Comparison of ENCODE assay signal across 10 cellular contexts in genomic region chrX:123184858-123185251, GRCh38. TPM values are rescaled to one million over a fixed set of nuclear protein-coding genes. Genes with fewer than 3 reads are reported as not detected.
DNase-seq lines count a peak whose midpoint lies in the region; ATAC-seq and TF ChIP-seq lines count a peak whose summit lies in the region.
"Had no signal": no experiment of that assay in that cellular context is flagged by ENCODE, and none has a peak within 500 bp of the region (broad histone marks: within the 10 kb centered on the region; RNA-seq: fewer than 3 reads in every experiment).

No MANE protein-coding gene starts in this region.

- H3K4me1 ChIP-seq in adrenal gland (replicated peaks in 1 of 2) = no peaks in the 10 kb centered on the region
- H3K4me1 ChIP-seq in right cardiac atrium (ENCODE audit: control insufficient read depth, insufficient read depth, low read length) = no peaks in the 10 kb centered on the region

- H3K9me3 ChIP-seq in adrenal gland (replicated peaks in 1 of 3) (no peaks in the 10 kb centered on the region), right cardiac atrium (ENCODE audit: control insufficient read depth, low read length) (no peaks in the 10 kb centered on the region)

- DNase-seq in GM10248 (ENCODE audit: extremely low spot score) (peak; percentile 11), adrenal gland (peak; percentile 20 to 50 (median 31)), right cardiac atrium (peak; percentile 26 to 64 (median 52)), retinal pigment epithelial cell (ENCODE audit: low read depth) (no peak), DMS114 treated with DMSO at 0.1 percent for 48 hours (lab: John Stamatoyannopoulos, UW; ENCODE audit: unreplicated experiment) (no peak), HCEC 1CT (no peak)
- DNase-seq: activated T-cell treated with anti-CD3 and anti-CD28 coated beads, Interleukin-2, amount 50 U/mL, for 1 hour; immature natural killer cell had no signal

- intact Hi-C loops in adrenal gland (cut with DNase I) (loop anchor here in 1 of 2 donors (10.0 kb wide), 1 partner anchor 60 kb away; no protein-coding TSS in a partner anchor), right cardiac atrium (cut with DNase I) (no loop called here)

- WGBS in adrenal gland, 4 donors = 0 to 51% (median 15%) methylated on average over 15 to 26 of the region's 26 CpGs
- under 1% methylated on average over 26 of the region's 26 CpGs for WGBS in right cardiac atrium

- H3K4me3 ChIP-seq in adrenal gland = peak overlapping the region in 3 of 4 donors; percentile 18 to 51 (median 19)
- peak overlapping the region; percentile 71 for H3K4me3 ChIP-seq in right cardiac atrium (ENCODE audit: low read length)
- peak overlapping the region; percentile 38 for H3K4me3 ChIP-seq in retinal pigment epithelial cell (ENCODE audit: low read length)

- POLR2A ChIA-PET in GM10248 (lab: Yijun Ruan, JAX) = no interaction called here

- H3K27me3 ChIP-seq in adrenal gland (no peaks in the 10 kb centered on the region), right cardiac atrium (ENCODE audit: control insufficient read depth, insufficient read depth) (no peaks in the 10 kb centered on the region)

- no peaks in the 10 kb centered on the region for H3K36me3 ChIP-seq in adrenal gland (replicated peaks in 1 of 2)

- no peak for TF ChIP-seq CTCF in GM10248 (IDR thresholded peaks at IDR 0.05; ENCODE audit: control extremely low read depth, extremely low read depth, low read depth, missing control alignments)
- TF ChIP-seq CTCF in adrenal gland (IDR thresholded peaks at IDR 0.05) = no peak
- TF ChIP-seq CTCF in retinal pigment epithelial cell (conservative IDR thresholded peaks at IDR 0.05; ENCODE audit: low read depth, low read length) = no peak

- H3K27ac ChIP-seq in adrenal gland (peak overlapping the region in 1 of 5 donors; percentile 20), right cardiac atrium (ENCODE audit: low read length) (no peak overlapping the region)

- CTCF ChIA-PET in GM10248 (lab: Yijun Ruan, JAX) = no interaction called here

- peak in 1 of 2 donors; percentile 60 for ATAC-seq in right cardiac atrium
- no peak for ATAC-seq in HG03469 (IDR thresholded peaks at IDR 0.05; ENCODE audit: unreplicated experiment)
- ATAC-seq in HG03571 (IDR thresholded peaks at IDR 0.05; ENCODE audit: unreplicated experiment) = no peak

- TF ChIP-seq POLR2A in adrenal gland (IDR thresholded peaks at IDR 0.05) = no peak

RNA-seq across cellular contexts. Expression of gene GRIA3, which starts 0.8 kb away (rescaled TPM):
- total RNA-seq in adrenal gland (10 to 100 TPM in 7 of 8 donors, 1 to 10 TPM in 1; 9.1 to 51.9 (median 24.2) TPM), right cardiac atrium (1 to 10 TPM; 3.1 to 5.4 (median 4.6) TPM)
- polyA plus RNA-seq in adrenal gland (10 to 100 TPM; 14.7 to 30.2 (median 15.0) TPM), right cardiac atrium (1.6 TPM)
- polyA plus RNA-seq: immature natural killer cell had no signal

Comparison
In these comparisons a context has a peak if more than half of its experiments do, and no peak if none do; other contexts are left out.
1. DNase-seq: peak in GM10248 (single experiment), adrenal gland (7 of 7) and right cardiac atrium (3 of 3); none in retinal pigment epithelial cell (single experiment), DMS114 treated with DMSO at 0.1 percent for 48 hours (single experiment) and HCEC 1CT (single experiment).
2. H3K4me3 ChIP-seq: peak in every context shown above with its lines; median percentile 71 in right cardiac atrium; 38 in retinal pigment epithelial cell; 19 in adrenal gland.